17 cellular contexts compared by ENCODE assay signal in the genomic region with DNA sequence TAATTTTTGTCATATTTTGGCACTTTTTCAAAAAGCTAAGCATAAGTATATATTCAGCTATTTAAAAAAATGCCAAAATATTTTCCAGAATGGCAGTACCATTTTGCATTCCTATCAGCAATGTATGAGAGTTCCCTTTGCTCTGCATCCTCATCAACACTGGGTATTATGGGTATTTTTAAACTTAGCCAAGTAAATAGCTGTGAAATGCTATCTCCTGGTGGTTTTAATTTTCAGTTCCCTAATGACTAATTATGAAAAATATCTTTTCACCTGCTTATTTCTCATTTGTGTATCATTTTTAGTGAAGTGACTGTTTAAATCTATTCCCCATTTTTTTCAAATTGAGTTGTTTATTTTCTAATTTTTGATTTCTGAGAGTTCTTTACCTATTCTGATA.
DNase-seq lines count a peak whose midpoint lies in the region; ATAC-seq and TF ChIP-seq lines count a peak whose summit lies in the region.
"Had no signal": no experiment of that assay in that cellular context is flagged by ENCODE, and none has a peak within 500 bp of the region (broad histone marks: within the 10 kb centered on the region; RNA-seq: fewer than 3 reads in every experiment).

No MANE protein-coding gene starts in this region.

- no peaks in the 10 kb centered on the region for H3K79me2 ChIP-seq in smooth muscle cell (ENCODE audit: low read depth)

- H3K27me3 Mint-ChIP-seq in endodermal cell (ENCODE audit: insufficient read depth) = no peaks in the 10 kb centered on the region
- H3K27me3 Mint-ChIP-seq in WTC11 (ENCODE audit: low read depth) = no peaks in the 10 kb centered on the region
- H3K27me3 Mint-ChIP-seq: B cell; CD4-positive, alpha-beta T cell had no signal

- H3K4me3 ChIP-seq in smooth muscle cell (no peak overlapping the region), endodermal cell (ENCODE audit: low read length) (no peak overlapping the region)
- H3K4me3 ChIP-seq: BLaER1 treated with 17β-estradiol and CSF1 and Interleukin-3, amounts not matched to agents 10 nM and 100 nM had no signal

- no peak overlapping the region for H3K4me3 Mint-ChIP-seq in endodermal cell
- H3K4me3 Mint-ChIP-seq in WTC11 = no peak overlapping the region
- H3K4me3 Mint-ChIP-seq: B cell; CD4-positive, alpha-beta T cell; CD8-positive, alpha-beta T cell had no signal

- TF ChIP-seq CTCF in smooth muscle cell (IDR thresholded peaks at IDR 0.05; ENCODE audit: borderline replicate concordance, insufficient read depth, poor library complexity, severe bottlenecking) = no peak
- TF ChIP-seq CTCF in endodermal cell (conservative IDR thresholded peaks at IDR 0.05) = no peak
- TF ChIP-seq CTCF in WTC11 (IDR thresholded peaks at IDR 0.05) = no peak

- H3K36me3 ChIP-seq in smooth muscle cell (ENCODE audit: low read depth) = no peaks in the 10 kb centered on the region
- H3K36me3 ChIP-seq in endodermal cell (ENCODE audit: control insufficient read depth, insufficient read depth, low read length) = no peaks in the 10 kb centered on the region
- H3K36me3 ChIP-seq: BLaER1 treated with 17β-estradiol and CSF1 and Interleukin-3, amounts not matched to agents 10 nM and 100 nM had no signal

- no peak overlapping the region for H3K4me2 ChIP-seq in smooth muscle cell
- H3K4me2 ChIP-seq: BLaER1 treated with 17β-estradiol and CSF1 and Interleukin-3, amounts not matched to agents 10 nM and 100 nM had no signal

- H3K36me3 Mint-ChIP-seq in endodermal cell (ENCODE audit: low read depth) (peaks cover 2% of the 10 kb centered on the region), WTC11 (peaks cover 22% of the 10 kb centered on the region)
- H3K36me3 Mint-ChIP-seq: CD8-positive, alpha-beta T cell had no signal

- CTCF ChIA-PET in WTC11 (lab: Charles Lee) = interaction anchor here (1.6 kb wide), 1 partner anchor 9 kb away, joined by 4 read pairs; no protein-coding TSS in a partner anchor

- H3K27me3 ChIP-seq in smooth muscle cell (ENCODE audit: low read depth) (no peaks in the 10 kb centered on the region), endodermal cell (ENCODE audit: control insufficient read depth, insufficient read depth, low read length, poor library complexity, severe bottlenecking) (no peaks in the 10 kb centered on the region)
- H3K27me3 ChIP-seq: BLaER1 treated with 17β-estradiol and CSF1 and Interleukin-3, amounts not matched to agents 10 nM and 100 nM had no signal

- no peaks in the 10 kb centered on the region for H3K4me1 ChIP-seq in smooth muscle cell (ENCODE audit: low read depth)
- H3K4me1 ChIP-seq in endodermal cell (ENCODE audit: control insufficient read depth, insufficient read depth, low read length) = no peaks in the 10 kb centered on the region
- H3K4me1 ChIP-seq: BLaER1 treated with 17β-estradiol and CSF1 and Interleukin-3, amounts not matched to agents 10 nM and 100 nM; Caco-2 had no signal

- POLR2A ChIA-PET in WTC11 (lab: Charles Lee) = no interaction called here

- H3K9me3 Mint-ChIP-seq in endodermal cell = peaks cover 19% of the 10 kb centered on the region
- H3K9me3 Mint-ChIP-seq in WTC11 = peaks cover 40% of the 10 kb centered on the region

- H3F3A ChIP-seq in smooth muscle cell (ENCODE audit: low read depth) = peaks cover 14% of the 10 kb centered on the region

- DNase-seq in smooth muscle cell (lab: John Stamatoyannopoulos, UW; ENCODE audit: unreplicated experiment) (no peak), SHP77 (lab: John Stamatoyannopoulos, UW) (no peak), endodermal cell (no peak), WTC11 (ENCODE audit: low spot score) (no peak)
- DNase-seq: 8988T; AML-193; Caco-2; Calu3; CD4-positive, alpha-beta T cell; CD8-positive, alpha-beta T cell; DMS79 treated with DMSO at 0.1 percent for 48 hours; GF-D8 had no signal

- ATAC-seq in GM18502 (IDR thresholded peaks at IDR 0.05; ENCODE audit: poor library complexity, unreplicated experiment) (peak; percentile 50), GM19351 (IDR thresholded peaks at IDR 0.05; ENCODE audit: unreplicated experiment) (peak; percentile 53), WTC11 (no peak)
- ATAC-seq: CD8-positive, alpha-beta T cell had no signal

- H3K27ac Mint-ChIP-seq in endodermal cell (no peak overlapping the region), WTC11 (no peak overlapping the region)
- H3K27ac Mint-ChIP-seq: B cell; CD4-positive, alpha-beta T cell; CD8-positive, alpha-beta T cell had no signal

- no peak overlapping the region for H3K9ac ChIP-seq in smooth muscle cell (ENCODE audit: low read depth)
- H3K9ac ChIP-seq in endodermal cell (ENCODE audit: extremely low read depth, low read length, poor library complexity, severe bottlenecking) = no peak overlapping the region
- H3K9ac ChIP-seq: BLaER1 treated with 17β-estradiol and CSF1 and Interleukin-3, amounts not matched to agents 10 nM and 100 nM had no signal

- H4K20me1 ChIP-seq in smooth muscle cell (ENCODE audit: low read depth) = peaks cover 72% of the 10 kb centered on the region
- H4K20me1 ChIP-seq: BLaER1 treated with 17β-estradiol and CSF1 and Interleukin-3, amounts not matched to agents 10 nM and 100 nM had no signal

- H2AFZ ChIP-seq in smooth muscle cell (ENCODE audit: low read depth) = no peak overlapping the region

- H3K9me3 ChIP-seq in smooth muscle cell (replicated peaks; ENCODE audit: low read depth) (no peaks in the 10 kb centered on the region), endodermal cell (ENCODE audit: control insufficient read depth, low read length) (peaks cover 21% of the 10 kb centered on the region)
- H3K9me3 ChIP-seq: Caco-2 had no signal

- peaks cover 7% of the 10 kb centered on the region for H3K4me1 Mint-ChIP-seq in endodermal cell
- no peaks in the 10 kb centered on the region for H3K4me1 Mint-ChIP-seq in WTC11
- H3K4me1 Mint-ChIP-seq: B cell had no signal

- peak overlapping the region; percentile 1 for H3K27ac ChIP-seq in smooth muscle cell (ENCODE audit: low read depth)
- H3K27ac ChIP-seq in endodermal cell (ENCODE audit: low read depth, low read length) = no peak overlapping the region
- H3K27ac ChIP-seq: BLaER1 treated with 17β-estradiol and CSF1 and Interleukin-3, amounts not matched to agents 10 nM and 100 nM; C4-2B had no signal

TF ChIP-seq in WTC11, 78 proteins besides CTCF, POLR2A, EP300 and RAD21:
- TF ChIP-seq SMAD4 (CRISPR knock-in tag; IDR thresholded peaks at IDR 0.05) (no peak), TEAD4 (CRISPR knock-in tag; IDR thresholded peaks at IDR 0.05) (no peak), ATF1 (CRISPR knock-in tag; IDR thresholded peaks at IDR 0.05) (no peak), SP1 (CRISPR knock-in tag; conservative IDR thresholded peaks at IDR 0.05) (no peak), ZNF138 (CRISPR knock-in tag; conservative IDR thresholded peaks at IDR 0.05) (no peak), ELF4 (CRISPR knock-in tag; IDR thresholded peaks at IDR 0.05; ENCODE audit: low read depth) (no peak), NR1H2 (CRISPR knock-in tag; IDR thresholded peaks at IDR 0.05) (no peak)
- TF ChIP-seq, protein P1, sequence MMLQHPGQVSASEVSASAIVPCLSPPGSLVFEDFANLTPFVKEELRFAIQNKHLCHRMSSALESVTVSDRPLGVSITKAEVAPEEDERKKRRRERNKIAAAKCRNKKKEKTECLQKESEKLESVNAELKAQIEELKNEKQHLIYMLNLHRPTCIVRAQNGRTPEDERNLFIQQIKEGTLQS (CRISPR knock-in tag; conservative IDR thresholded peaks at IDR 0.05) = no peak
- TF ChIP-seq, protein P2, sequence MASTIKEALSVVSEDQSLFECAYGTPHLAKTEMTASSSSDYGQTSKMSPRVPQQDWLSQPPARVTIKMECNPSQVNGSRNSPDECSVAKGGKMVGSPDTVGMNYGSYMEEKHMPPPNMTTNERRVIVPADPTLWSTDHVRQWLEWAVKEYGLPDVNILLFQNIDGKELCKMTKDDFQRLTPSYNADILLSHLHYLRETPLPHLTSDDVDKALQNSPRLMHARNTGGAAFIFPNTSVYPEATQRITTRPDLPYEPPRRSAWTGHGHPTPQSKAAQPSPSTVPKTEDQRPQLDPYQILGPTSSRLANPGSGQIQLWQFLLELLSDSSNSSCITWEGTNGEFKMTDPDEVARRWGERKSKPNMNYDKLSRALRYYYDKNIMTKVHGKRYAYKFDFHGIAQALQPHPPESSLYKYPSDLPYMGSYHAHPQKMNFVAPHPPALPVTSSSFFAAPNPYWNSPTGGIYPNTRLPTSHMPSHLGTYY (CRISPR knock-in tag; IDR thresholded peaks at IDR 0.05) = no peak
- TF ChIP-seq, protein P3, sequence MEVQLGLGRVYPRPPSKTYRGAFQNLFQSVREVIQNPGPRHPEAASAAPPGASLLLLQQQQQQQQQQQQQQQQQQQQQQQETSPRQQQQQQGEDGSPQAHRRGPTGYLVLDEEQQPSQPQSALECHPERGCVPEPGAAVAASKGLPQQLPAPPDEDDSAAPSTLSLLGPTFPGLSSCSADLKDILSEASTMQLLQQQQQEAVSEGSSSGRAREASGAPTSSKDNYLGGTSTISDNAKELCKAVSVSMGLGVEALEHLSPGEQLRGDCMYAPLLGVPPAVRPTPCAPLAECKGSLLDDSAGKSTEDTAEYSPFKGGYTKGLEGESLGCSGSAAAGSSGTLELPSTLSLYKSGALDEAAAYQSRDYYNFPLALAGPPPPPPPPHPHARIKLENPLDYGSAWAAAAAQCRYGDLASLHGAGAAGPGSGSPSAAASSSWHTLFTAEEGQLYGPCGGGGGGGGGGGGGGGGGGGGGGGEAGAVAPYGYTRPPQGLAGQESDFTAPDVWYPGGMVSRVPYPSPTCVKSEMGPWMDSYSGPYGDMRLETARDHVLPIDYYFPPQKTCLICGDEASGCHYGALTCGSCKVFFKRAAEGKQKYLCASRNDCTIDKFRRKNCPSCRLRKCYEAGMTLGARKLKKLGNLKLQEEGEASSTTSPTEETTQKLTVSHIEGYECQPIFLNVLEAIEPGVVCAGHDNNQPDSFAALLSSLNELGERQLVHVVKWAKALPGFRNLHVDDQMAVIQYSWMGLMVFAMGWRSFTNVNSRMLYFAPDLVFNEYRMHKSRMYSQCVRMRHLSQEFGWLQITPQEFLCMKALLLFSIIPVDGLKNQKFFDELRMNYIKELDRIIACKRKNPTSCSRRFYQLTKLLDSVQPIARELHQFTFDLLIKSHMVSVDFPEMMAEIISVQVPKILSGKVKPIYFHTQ (CRISPR knock-in tag; IDR thresholded peaks at IDR 0.05) = no peak
